In the genomic region with DNA sequence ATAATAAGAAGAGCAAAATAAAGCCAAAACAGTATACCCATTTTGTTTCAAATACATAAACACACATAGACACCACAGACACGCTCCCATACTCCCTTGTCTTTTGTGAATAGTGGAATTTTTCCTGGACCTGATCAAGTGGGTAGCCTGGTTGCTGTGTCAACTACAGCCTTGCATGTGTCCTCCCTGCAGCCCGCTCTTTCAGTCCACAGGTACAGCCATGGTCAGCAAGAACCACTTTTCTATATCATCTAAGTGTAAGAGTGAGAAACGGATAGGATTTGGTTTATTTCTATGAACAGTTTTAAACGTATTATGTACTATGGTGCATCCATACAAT, we compare ENCODE assay signal across 30 cellular contexts. TPM values are rescaled to one million over a fixed set of nuclear protein-coding genes. Genes with fewer than 3 reads are reported as not detected.
DNase-seq lines count a peak whose midpoint lies in the region; ATAC-seq and TF ChIP-seq lines count a peak whose summit lies in the region.
"Had no signal": no experiment of that assay in that cellular context is flagged by ENCODE, and none has a peak within 500 bp of the region (broad histone marks: within the 10 kb centered on the region; RNA-seq: fewer than 3 reads in every experiment).

No MANE protein-coding gene starts in this region.

- peak overlapping the region; percentile 34 for H3K4me3 Mint-ChIP-seq in neural crest cell
- H3K4me3 Mint-ChIP-seq: activated naive CD8-positive, alpha-beta T cell treated with anti-CD3 and anti-CD28 coated beads for 36 hours; activated T-cell treated with anti-CD3 and anti-CD28 coated beads, Interleukin-2, amount 50 U/mL, for 24 hours; CD14-positive monocyte; central memory CD8-positive, alpha-beta T cell had no signal

- ATAC-seq in Right ventricle myocardium inferior = no peak
- no peak for ATAC-seq in GM21367 (IDR thresholded peaks at IDR 0.05; ENCODE audit: unreplicated experiment)
- ATAC-seq: HCT116, upper lobe of right lung had no signal

- H3K36me3 ChIP-seq in cardiac muscle cell = no peaks in the 10 kb centered on the region
- H3K36me3 ChIP-seq: esophagus squamous epithelium, prostate gland, suprapubic skin, upper lobe of right lung had no signal

- no peak overlapping the region for H3K27ac Mint-ChIP-seq in neural crest cell (ENCODE audit: unreplicated experiment)
- H3K27ac Mint-ChIP-seq: activated naive CD8-positive, alpha-beta T cell treated with anti-CD3 and anti-CD28 coated beads for 36 hours; activated T-cell treated with anti-CD3 and anti-CD28 coated beads, Interleukin-2, amount 50 U/mL, for 24 hours; CD14-positive monocyte had no signal

- H3K9me3 Mint-ChIP-seq in neural crest cell = peaks cover 10% of the 10 kb centered on the region
- H3K9me3 Mint-ChIP-seq: activated naive CD8-positive, alpha-beta T cell treated with anti-CD3 and anti-CD28 coated beads for 36 hours; activated T-cell treated with anti-CD3 and anti-CD28 coated beads, Interleukin-2, amount 50 U/mL, for 24 hours had no signal

- peaks cover 9% of the 10 kb centered on the region for H3K4me1 ChIP-seq in cardiac muscle cell (ENCODE audit: low read depth)
- H3K4me1 ChIP-seq: esophagus squamous epithelium, prostate gland, suprapubic skin, upper lobe of right lung had no signal

- TF ChIP-seq CTCF in cardiac muscle cell (IDR thresholded peaks at IDR 0.05; ENCODE audit: low read depth, low read length) (no peak), dorsolateral prefrontal cortex (IDR thresholded peaks at IDR 0.05 in 54 of 56, conservative IDR thresholded peaks at IDR 0.05 in 2 of 56; ENCODE audit: low read depth in 1 of 56, partially characterized antibody in 56 of 56) (no peak), neural crest cell (conservative IDR thresholded peaks at IDR 0.05) (no peak)

- DNase-seq in cardiac muscle cell (ENCODE audit: low read depth in 1 of 2, low spot score in 1 of 2) = peak; percentile 13 to 26
- DNase-seq in Right ventricle myocardium inferior (ENCODE audit: missing footprints) = no peak
- no peak for DNase-seq in dorsolateral prefrontal cortex
- DNase-seq in neural crest cell (ENCODE audit: low read depth, low spot score) = no peak
- DNase-seq in superior temporal gyrus (ENCODE audit: extremely low spot score) = peak; percentile 44
- no peak for DNase-seq in T-helper 2 cell
- no peak for DNase-seq in stimulated activated CD4-positive, alpha-beta T cell treated with anti-CD3 and anti-CD28 coated beads, Interleukin-4, amount 100 ng/mL, for 1 hour
- DNase-seq: activated gamma-delta T cell; activated naive CD8-positive, alpha-beta T cell treated with anti-CD3 and anti-CD28 coated beads for 36 hours; activated T-cell treated with anti-CD3 and anti-CD28 coated beads, Interleukin-2, amount 50 U/mL, for 24 hours; Calu3; esophagus squamous epithelium; foreskin melanocyte; IMR-90; kidney glomerular epithelial cell; MV-4-11; NCI-H1436; NCI-H2081; NCI-H345; stimulated activated naive CD4-positive, alpha-beta T cell; T1000; upper lobe of right lung had no signal

- no peaks in the 10 kb centered on the region for H3K27me3 Mint-ChIP-seq in neural crest cell (ENCODE audit: low read depth)
- H3K27me3 Mint-ChIP-seq: activated naive CD8-positive, alpha-beta T cell treated with anti-CD3 and anti-CD28 coated beads for 36 hours; central memory CD8-positive, alpha-beta T cell had no signal

- peak overlapping the region; percentile 49 for H3K4me3 ChIP-seq in cardiac muscle cell
- peak overlapping the region in 47 of 59 donors; percentile 3 to 63 (median 44) for H3K4me3 ChIP-seq in dorsolateral prefrontal cortex
- H3K4me3 ChIP-seq: esophagus squamous epithelium, prostate gland, suprapubic skin, upper lobe of right lung had no signal

- H3K27ac ChIP-seq in cardiac muscle cell (peak overlapping the region; percentile 90), dorsolateral prefrontal cortex (peak overlapping the region in 4 of 59 donors; percentile 20 to 57 (median 43))
- H3K27ac ChIP-seq: esophagus squamous epithelium, prostate gland, suprapubic skin, upper lobe of right lung had no signal

- peaks cover 6% of the 10 kb centered on the region for H3K36me3 Mint-ChIP-seq in neural crest cell (ENCODE audit: low read depth)
- H3K36me3 Mint-ChIP-seq: activated naive CD8-positive, alpha-beta T cell treated with anti-CD3 and anti-CD28 coated beads for 36 hours; CD14-positive monocyte had no signal

- peaks cover 6% of the 10 kb centered on the region for H3K4me1 Mint-ChIP-seq in neural crest cell
- H3K4me1 Mint-ChIP-seq: activated naive CD8-positive, alpha-beta T cell treated with anti-CD3 and anti-CD28 coated beads for 36 hours; CD14-positive monocyte; central memory CD8-positive, alpha-beta T cell had no signal

- intact Hi-C loops in Right ventricle myocardium inferior (cut with DNase I) = no loop called here
- intact Hi-C loops in dorsolateral prefrontal cortex (cut with DNase I) = loop anchor here in 1 of 2 donors (10.0 kb wide), 1 partner anchor 217 kb away; no protein-coding TSS in a partner anchor

- H3K27me3 ChIP-seq in cardiac muscle cell (no peaks in the 10 kb centered on the region), dorsolateral prefrontal cortex (peaks cover 0 to 69% (median 21%) of the 10 kb centered on the region in 45 donors)
- H3K27me3 ChIP-seq: esophagus squamous epithelium, suprapubic skin, upper lobe of right lung had no signal

- H3K9me3 ChIP-seq in cardiac muscle cell (ENCODE audit: low read depth) = no peaks in the 10 kb centered on the region
- H3K9me3 ChIP-seq: esophagus squamous epithelium, prostate gland, suprapubic skin, upper lobe of right lung had no signal

RNA-seq across cellular contexts. Expression of a gene that starts 9.8 kb away (rescaled TPM):
- total RNA-seq in cardiac muscle cell (20.9 and 25.3 TPM in 2 replicates), Right ventricle myocardium inferior (11.5 TPM), dorsolateral prefrontal cortex (10 to 100 TPM in 104 of 120 experiments, 1 to 10 TPM in 16; 3.7 to 32.8 (median 14.6) TPM), neural crest cell (1.0 and 1.1 TPM in 2 replicates)
- polyA plus RNA-seq in cardiac muscle cell = 19.2 and 26.0 TPM in 2 replicates
- total RNA-seq: activated naive CD8-positive, alpha-beta T cell treated with anti-CD3 and anti-CD28 coated beads for 36 hours; Calu3; dermis microvascular lymphatic vessel endothelial cell; esophagus squamous epithelium; IMR-90; lung microvascular endothelial cell had no signal
- polyA plus RNA-seq: CD14-positive monocyte, IMR-90 had no signal

Comparison
In these comparisons a context has a peak if more than half of its experiments do, and no peak if none do; other contexts are left out.
1. DNase-seq: peak in cardiac muscle cell (2 of 2) and superior temporal gyrus (single experiment); none in Right ventricle myocardium inferior (single experiment), dorsolateral prefrontal cortex (0 of 10), neural crest cell (single experiment), T-helper 2 cell (0 of 5) and stimulated activated CD4-positive, alpha-beta T cell treated with anti-CD3 and anti-CD28 coated beads, Interleukin-4, amount 100 ng/mL, for 1 hour (single experiment).